Comparison of ENCODE assay signal across 18 cellular contexts in the genomic region with DNA sequence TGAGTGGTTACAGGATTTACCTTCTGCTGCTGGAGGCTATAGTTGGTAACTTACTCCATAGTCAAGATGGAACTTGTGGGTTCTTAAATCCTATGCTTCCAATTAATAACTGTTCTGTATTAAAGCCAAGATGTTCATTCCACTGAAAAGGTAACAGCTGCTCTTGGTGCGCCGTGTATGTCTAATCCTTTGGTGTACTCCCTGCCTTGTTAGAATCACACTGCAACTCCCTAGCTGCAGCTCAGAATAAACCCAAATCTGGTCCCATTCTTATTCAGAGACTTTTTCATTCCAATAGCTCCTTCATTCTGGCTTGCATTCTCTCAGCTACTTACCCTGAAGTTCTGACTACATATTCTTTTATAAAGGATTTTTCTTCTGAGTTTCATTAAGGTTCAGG.
DNase-seq lines count a peak whose midpoint lies in the region; ATAC-seq and TF ChIP-seq lines count a peak whose summit lies in the region.
"Had no signal": no experiment of that assay in that cellular context is flagged by ENCODE, and none has a peak within 500 bp of the region (broad histone marks: within the 10 kb centered on the region; RNA-seq: fewer than 3 reads in every experiment).

No MANE protein-coding gene starts in this region.

- peak overlapping the region in 2 of 3 experiments; percentile 30 to 79; a peak in 3 of 7 replicates for H3K27ac Mint-ChIP-seq in H9
- H3K27ac Mint-ChIP-seq in WTC11: no peak overlapping the region
- H3K27ac Mint-ChIP-seq: CD4-positive, CD25-positive, alpha-beta regulatory T cell had no signal

- no peaks in the 10 kb centered on the region for H3K23me2 ChIP-seq in H9 (ENCODE audit: insufficient read length, low read depth, low read length, poor library complexity, severe bottlenecking)

- no peak overlapping the region for H2BK12ac ChIP-seq in H9 (ENCODE audit: insufficient read length, low read depth, low read length)

- no peaks in the 10 kb centered on the region for H3K79me2 ChIP-seq in H9 (ENCODE audit: insufficient read depth, low read length)
- H3K79me2 ChIP-seq in mesendoderm (ENCODE audit: control insufficient read depth, insufficient read depth, low read length): no peaks in the 10 kb centered on the region

- peak; percentile 60 for DNase-seq in D341Med (ENCODE audit: low spot score)
- DNase-seq in H9: no peak
- DNase-seq in NCI-H524 (lab: John Stamatoyannopoulos, UW): peak; percentile 86 to 95
- no peak for DNase-seq in WTC11 (ENCODE audit: low spot score)
- DNase-seq in Ammon's horn (ENCODE audit: low spot score): no peak
- no peak for DNase-seq in COR-L47 (lab: John Stamatoyannopoulos, UW)
- DNase-seq in mesendoderm: no peak
- DNase-seq: 8988T; AML-193; Calu3; CD4-positive, CD25-positive, alpha-beta regulatory T cell; DMS53; GM23248; HCEC 1CT; IMR-90; KBM-7 had no signal

- POLR2A ChIA-PET in WTC11 (lab: Charles Lee): no interaction called here

- no peak overlapping the region for H2AK5ac ChIP-seq in H9 (ENCODE audit: insufficient read length, low read length)
- H2AK5ac ChIP-seq in mesendoderm (ENCODE audit: low read length): no peak overlapping the region

- CTCF ChIA-PET in WTC11 (lab: Charles Lee): interaction anchor here (0.6 kb wide), 1 partner anchor 326 kb away, joined by 3 read pairs; no protein-coding TSS in a partner anchor

- no peak overlapping the region for H3K4me3 ChIP-seq in mesendoderm (ENCODE audit: low read length)
- H3K4me3 ChIP-seq: BLaER1 treated with 17β-estradiol and CSF1 and Interleukin-3, amounts not matched to agents 10 nM and 100 nM; GM23248 had no signal

- H2BK20ac ChIP-seq in H9 (ENCODE audit: low read depth, low read length, poor library complexity, severe bottlenecking): no peak overlapping the region

- no peak overlapping the region for H3K9ac ChIP-seq in H9 (ENCODE audit: extremely low read depth, insufficient read length, low read length)
- H3K9ac ChIP-seq in mesendoderm (ENCODE audit: low read length): no peak overlapping the region
- H3K9ac ChIP-seq: BLaER1 treated with 17β-estradiol and CSF1 and Interleukin-3, amounts not matched to agents 10 nM and 100 nM; GM23248 had no signal

- H3K4me3 Mint-ChIP-seq in H9: no peak overlapping the region
- H3K4me3 Mint-ChIP-seq in WTC11: no peak overlapping the region
- H3K4me3 Mint-ChIP-seq: CD4-positive, CD25-positive, alpha-beta regulatory T cell had no signal

- WGBS in H9 (ENCODE audit: extremely low coverage, insufficient read length, low lambda C conversion rate): no CpG with 5 or more reads among the region's 2 CpGs
- WGBS in mesendoderm (ENCODE audit: extremely low coverage, insufficient coverage, low lambda C conversion rate): no CpG with 5 or more reads among the region's 2 CpGs

- no peaks in the 10 kb centered on the region for H4K20me1 ChIP-seq in H9 (ENCODE audit: control insufficient read depth, insufficient read depth, insufficient read length)
- H4K20me1 ChIP-seq: BLaER1 treated with 17β-estradiol and CSF1 and Interleukin-3, amounts not matched to agents 10 nM and 100 nM had no signal

- H3K18ac ChIP-seq in H9 (ENCODE audit: insufficient read length, low read depth, low read length): no peak overlapping the region
- no peak overlapping the region for H3K18ac ChIP-seq in mesendoderm (ENCODE audit: low read length)

- H4K91ac ChIP-seq in H9 (ENCODE audit: insufficient read length, low read depth, low read length): no peak overlapping the region

- H3K4me1 Mint-ChIP-seq in H9 (peaks cover 20 to 22% of the 10 kb centered on the region in 2 experiments), WTC11 (peaks cover 25% of the 10 kb centered on the region)
- H3K4me1 Mint-ChIP-seq: CD4-positive, CD25-positive, alpha-beta regulatory T cell had no signal

- no peak overlapping the region for H3T11ph ChIP-seq in H9 (ENCODE audit: low read length)

- H3K56ac ChIP-seq in H9 (ENCODE audit: insufficient read length, low read depth, low read length) (no peak overlapping the region), mesendoderm (ENCODE audit: low read length) (no peak overlapping the region)

- no peaks in the 10 kb centered on the region for H3K27me3 Mint-ChIP-seq in H9 (ENCODE audit: low read depth)
- H3K27me3 Mint-ChIP-seq in WTC11 (ENCODE audit: low read depth): no peaks in the 10 kb centered on the region
- H3K27me3 Mint-ChIP-seq: CD4-positive, CD25-positive, alpha-beta regulatory T cell had no signal

- no peaks in the 10 kb centered on the region for H3K27me3 ChIP-seq in H9 (ENCODE audit: insufficient read depth, low read length)
- no peaks in the 10 kb centered on the region for H3K27me3 ChIP-seq in mesendoderm (ENCODE audit: insufficient read depth, low read length, poor library complexity)
- H3K27me3 ChIP-seq: BLaER1 treated with 17β-estradiol and CSF1 and Interleukin-3, amounts not matched to agents 10 nM and 100 nM had no signal

- H4K5ac ChIP-seq in H9 (ENCODE audit: insufficient read length, low read depth, low read length) (no peak overlapping the region), mesendoderm (ENCODE audit: low read length) (no peak overlapping the region)

- H3K79me1 ChIP-seq in H9 (ENCODE audit: insufficient read depth, low read depth, low read length, poor library complexity, severe bottlenecking) (no peaks in the 10 kb centered on the region), mesendoderm (ENCODE audit: low read length) (no peaks in the 10 kb centered on the region)

- peak; percentile 58; the same call in 1 of the 2 replicates for ATAC-seq in WTC11

- no peak overlapping the region for H3K27ac ChIP-seq in H9 (ENCODE audit: insufficient read length, low read depth, low read length)
- no peak overlapping the region for H3K27ac ChIP-seq in mesendoderm (ENCODE audit: low read depth, low read length)
- H3K27ac ChIP-seq: BLaER1 treated with 17β-estradiol and CSF1 and Interleukin-3, amounts not matched to agents 10 nM and 100 nM; GM23248; HL-60 had no signal

- no peaks in the 10 kb centered on the region for H3K9me3 Mint-ChIP-seq in H9
- H3K9me3 Mint-ChIP-seq in WTC11: 0 out of 2 replicates have a peak, but pooled peaks cover 3% of the 10 kb centered on the region

- H3K4ac ChIP-seq in H9 (ENCODE audit: low read depth, low read length) (no peak overlapping the region), mesendoderm (ENCODE audit: low read depth, low read length) (no peak overlapping the region)

- H4K8ac ChIP-seq in H9 (replicated peaks; ENCODE audit: insufficient read length, low read depth, low read length) (no peak overlapping the region), mesendoderm (ENCODE audit: low read depth, low read length) (no peak overlapping the region)

- H3K4me1 ChIP-seq in H9 (ENCODE audit: insufficient read depth, low read length): peaks cover 3% of the 10 kb centered on the region; the same call in 1 of the 2 replicates
- H3K4me1 ChIP-seq in mesendoderm (ENCODE audit: control insufficient read depth, low read depth, low read length): no peaks in the 10 kb centered on the region
- H3K4me1 ChIP-seq: BLaER1 treated with 17β-estradiol and CSF1 and Interleukin-3, amounts not matched to agents 10 nM and 100 nM had no signal

- H2AFZ ChIP-seq in H9 (ENCODE audit: low read length): no peak overlapping the region
- H2AFZ ChIP-seq: GM23248 had no signal

- no peaks in the 10 kb centered on the region for H3K36me3 ChIP-seq in mesendoderm (ENCODE audit: control insufficient read depth, insufficient read depth, low read length)
- H3K36me3 ChIP-seq: BLaER1 treated with 17β-estradiol and CSF1 and Interleukin-3, amounts not matched to agents 10 nM and 100 nM had no signal

- H3K9me3 ChIP-seq in H9 (ENCODE audit: control insufficient read depth, low read depth, low read length): no peaks in the 10 kb centered on the region
- H3K9me3 ChIP-seq: BLaER1 treated with 17β-estradiol and CSF1 and Interleukin-3, amounts not matched to agents 10 nM and 100 nM had no signal

- H3K23ac ChIP-seq in H9 (ENCODE audit: insufficient read length, low read depth, low read length) (no peak overlapping the region), mesendoderm (ENCODE audit: low read length) (no peak overlapping the region)

- H2BK120ac ChIP-seq in H9 (ENCODE audit: low read depth, low read length, poor library complexity, severe bottlenecking) (no peak overlapping the region), mesendoderm (ENCODE audit: low read depth, low read length) (no peak overlapping the region)

- H3K4me2 ChIP-seq in H9 (ENCODE audit: insufficient read depth, insufficient read length, low read length): no peak overlapping the region
- no peak overlapping the region for H3K4me2 ChIP-seq in mesendoderm (ENCODE audit: low read length)
- H3K4me2 ChIP-seq: BLaER1 treated with 17β-estradiol and CSF1 and Interleukin-3, amounts not matched to agents 10 nM and 100 nM had no signal

- TF ChIP-seq CTCF in H9 (conservative IDR thresholded peaks at IDR 0.05) (no peak), WTC11 (IDR thresholded peaks at IDR 0.05) (no peak)

- no peak overlapping the region for H3K14ac ChIP-seq in H9 (ENCODE audit: insufficient read depth, low read length)

- H3K36me3 Mint-ChIP-seq in H9 (ENCODE audit: insufficient read depth in 1 of 3, low read depth in 3 of 3) (no peaks in the 10 kb centered on the region), WTC11 (no peaks in the 10 kb centered on the region)

- H2BK5ac ChIP-seq in H9 (ENCODE audit: insufficient read length, low read length) (no peak overlapping the region), mesendoderm (ENCODE audit: low read length) (no peak overlapping the region)

- H2BK15ac ChIP-seq in H9 (ENCODE audit: low read depth, low read length): no peak overlapping the region
- no peak overlapping the region for H2BK15ac ChIP-seq in mesendoderm (replicated peaks; ENCODE audit: low read depth)

TF ChIP-seq in WTC11, 78 proteins besides CTCF, POLR2A, EP300 and RAD21 (continues in another document):
- TF ChIP-seq, protein P1, sequence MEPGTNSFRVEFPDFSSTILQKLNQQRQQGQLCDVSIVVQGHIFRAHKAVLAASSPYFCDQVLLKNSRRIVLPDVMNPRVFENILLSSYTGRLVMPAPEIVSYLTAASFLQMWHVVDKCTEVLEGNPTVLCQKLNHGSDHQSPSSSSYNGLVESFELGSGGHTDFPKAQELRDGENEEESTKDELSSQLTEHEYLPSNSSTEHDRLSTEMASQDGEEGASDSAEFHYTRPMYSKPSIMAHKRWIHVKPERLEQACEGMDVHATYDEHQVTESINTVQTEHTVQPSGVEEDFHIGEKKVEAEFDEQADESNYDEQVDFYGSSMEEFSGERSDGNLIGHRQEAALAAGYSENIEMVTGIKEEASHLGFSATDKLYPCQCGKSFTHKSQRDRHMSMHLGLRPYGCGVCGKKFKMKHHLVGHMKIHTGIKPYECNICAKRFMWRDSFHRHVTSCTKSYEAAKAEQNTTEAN (CRISPR knock-in tag; IDR thresholded peaks at IDR 0.05): no peak

Comparison
In these comparisons a context has a peak if more than half of its experiments do, and no peak if none do; other contexts are left out.
1. DNase-seq: peak in D341Med (single experiment) and NCI-H524 (2 of 2); none in H9 (single experiment), WTC11 (single experiment), Ammon's horn (single experiment), COR-L47 (single experiment) and mesendoderm (single experiment).